8 cellular contexts compared by ENCODE assay signal in genomic region chr19:19105365-19106060, GRCh38. TPM values are rescaled to one million over a fixed set of nuclear protein-coding genes. Genes with fewer than 3 reads are reported as not detected.
DNase-seq lines count a peak whose midpoint lies in the region; ATAC-seq and TF ChIP-seq lines count a peak whose summit lies in the region.

No MANE protein-coding gene starts in this region.

- peaks cover 9% of the 10 kb centered on the region for H3K27me3 Mint-ChIP-seq in type B pancreatic cell

- TF ChIP-seq CTCF in type B pancreatic cell (conservative IDR thresholded peaks at IDR 0.05), result no peak

- H3K4me3 Mint-ChIP-seq in type B pancreatic cell, result peak overlapping the region; percentile 89

- H3K4me1 Mint-ChIP-seq in type B pancreatic cell (ENCODE audit: unreplicated experiment), result peaks cover 12% of the 10 kb centered on the region

- H3K4me3 ChIP-seq in iPS-20b (ENCODE audit: low read length), result peak overlapping the region; percentile 65

- H3K9me3 ChIP-seq in iPS-20b (ENCODE audit: insufficient read depth, low read depth, low read length), result no peaks in the 10 kb centered on the region

- no peak for ATAC-seq in GM19467 (IDR thresholded peaks at IDR 0.05; ENCODE audit: unreplicated experiment)
- no peak for ATAC-seq in GM21619 (IDR thresholded peaks at IDR 0.05; ENCODE audit: unreplicated experiment)

- peak overlapping the region; percentile 54 for H3K27ac ChIP-seq in iPS-20b (ENCODE audit: low read length)

- H3K27me3 ChIP-seq in iPS-20b (ENCODE audit: insufficient read depth, low read length), result no peaks in the 10 kb centered on the region; the same call in 1 of the 2 replicates

- peak overlapping the region; percentile 93 for H3K27ac Mint-ChIP-seq in type B pancreatic cell

- peaks cover 4% of the 10 kb centered on the region; the same call in 1 of the 2 replicates for H3K4me1 ChIP-seq in iPS-20b (ENCODE audit: insufficient read depth, low read length)

- peak; percentile 86 for DNase-seq in NCI-H1436 (lab: John Stamatoyannopoulos, UW)
- DNase-seq in NCI-H1436 treated with DMSO at 0.1 percent for 48 hours (lab: John Stamatoyannopoulos, UW), result no peak
- peak; percentile 79 for DNase-seq in astrocyte of the hippocampus (ENCODE audit: low read depth, low spot score)
- DNase-seq in type B pancreatic cell (ENCODE audit: extremely low spot score, unreplicated experiment), result no peak
- DNase-seq in GM19238 (ENCODE audit: insufficient read length, low spot score), result no peak

- H3K9me3 Mint-ChIP-seq in type B pancreatic cell, result no peaks in the 10 kb centered on the region

- H3K36me3 Mint-ChIP-seq in type B pancreatic cell, result no peaks in the 10 kb centered on the region

- peak overlapping the region; percentile 68; the same call in 1 of the 2 replicates for H3K9ac ChIP-seq in iPS-20b (ENCODE audit: low read depth, low read length)

- no peaks in the 10 kb centered on the region for H3K36me3 ChIP-seq in iPS-20b (ENCODE audit: insufficient read depth, low read depth, low read length)

RNA-seq across cellular contexts. Expression of gene TMEM161A, which starts 32.8 kb away (rescaled TPM):
- 29.1 and 45.2 TPM in 2 replicates for total RNA-seq in type B pancreatic cell (ENCODE audit: low replicate concordance)

RNA-seq across cellular contexts. Expression of gene SLC25A42, which starts 41.7 kb away (rescaled TPM):
- total RNA-seq in type B pancreatic cell (ENCODE audit: low replicate concordance), result 10.0 and 13.4 TPM in 2 replicates

Comparison
In these comparisons a context has a peak if more than half of its experiments do, and no peak if none do; other contexts are left out.
1. DNase-seq: peak in NCI-H1436 (single experiment) and astrocyte of the hippocampus (single experiment); none in NCI-H1436 treated with DMSO at 0.1 percent for 48 hours (single experiment), type B pancreatic cell (single experiment) and GM19238 (single experiment).